ENCODE assay signal across 10 cellular contexts in the genomic region with DNA sequence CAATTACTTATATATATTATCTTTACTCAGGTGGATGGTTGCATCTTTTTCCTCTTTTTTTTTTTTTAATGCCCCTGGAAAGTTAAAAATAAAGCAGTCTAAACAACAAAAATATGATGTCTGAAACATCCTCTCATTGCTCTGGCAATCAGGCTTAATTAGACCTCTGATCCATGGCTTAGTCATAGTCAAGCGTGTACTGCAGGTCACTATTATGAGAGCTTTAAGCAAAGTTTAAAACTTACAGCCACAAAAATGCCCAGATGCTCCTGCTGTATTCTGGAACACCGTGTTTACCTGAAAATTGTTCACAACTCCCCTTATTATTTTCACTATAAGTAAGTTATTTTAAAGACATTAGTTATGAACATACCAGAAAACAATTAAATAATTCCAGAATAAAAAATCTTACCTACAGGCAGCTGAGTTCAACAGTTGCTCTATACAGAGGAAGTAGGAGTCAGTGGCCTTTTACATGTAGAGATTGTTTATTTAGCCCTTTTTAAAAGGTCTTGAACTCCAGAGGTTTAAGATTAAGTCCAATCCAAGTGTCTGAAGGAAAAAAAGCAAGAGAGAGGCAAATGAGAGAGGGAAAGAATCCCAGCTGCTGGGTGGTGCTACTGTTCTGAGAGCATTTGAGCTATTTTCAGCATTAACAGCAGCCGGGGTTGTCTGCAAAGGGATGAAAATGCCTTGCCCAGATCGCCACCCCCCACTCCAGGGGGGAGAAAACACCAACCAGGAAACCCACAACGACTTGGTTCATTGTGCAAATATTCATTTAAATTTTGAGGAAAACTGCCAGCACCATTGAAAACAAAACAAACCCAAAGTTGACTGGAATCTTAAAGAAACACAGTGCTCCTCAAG. TPM values are rescaled to one million over a fixed set of nuclear protein-coding genes. Genes with fewer than 3 reads are reported as not detected.
A peak's percentile ranks its signal among the peaks of the same experiment; 100 is the strongest.
DNase-seq lines count a peak whose midpoint lies in the region; ATAC-seq and TF ChIP-seq lines count a peak whose summit lies in the region.
"Had no signal": no experiment of that assay in that cellular context is flagged by ENCODE, and none has a peak within 500 bp of the region (broad histone marks: within the 10 kb centered on the region; RNA-seq: fewer than 3 reads in every experiment).

No MANE protein-coding gene starts in this region.

- 13% methylated on average over 5 of the region's 5 CpGs for WGBS in right cardiac atrium

- H3K4me1 ChIP-seq in ES-I3 (ENCODE audit: insufficient read depth, low read length) = peaks cover 46% of the 10 kb centered on the region
- H3K4me1 ChIP-seq in right cardiac atrium (ENCODE audit: control insufficient read depth, insufficient read depth, low read length) = peaks cover 4% of the 10 kb centered on the region
- no peaks in the 10 kb centered on the region for H3K4me1 ChIP-seq in naive thymus-derived CD4-positive, alpha-beta T cell (ENCODE audit: control insufficient read depth in 2 of 2, insufficient read depth in 2 of 2, low read length in 2 of 2)

- peaks cover 0 to 4% (median 0%) of the 10 kb centered on the region in 5 donors for H3K36me3 Mint-ChIP-seq in naive thymus-derived CD4-positive, alpha-beta T cell
- H3K36me3 Mint-ChIP-seq in activated CD4-positive, alpha-beta T cell treated with anti-CD3 and anti-CD28 coated beads, Interleukin-2, amount 10 ng/mL, durations not matched to agents 7 days and 5 days (ENCODE audit: low read depth) = no peaks in the 10 kb centered on the region

- peaks cover 5% of the 10 kb centered on the region; the same call in 1 of the 2 replicates for H3K36me3 ChIP-seq in ES-I3 (ENCODE audit: insufficient read depth, low read length)
- H3K36me3 ChIP-seq in naive thymus-derived CD4-positive, alpha-beta T cell (ENCODE audit: control insufficient read depth in 2 of 3, insufficient read depth in 3 of 3, low read length in 3 of 3) = no peaks in the 10 kb centered on the region

- no peak overlapping the region for H3K27ac Mint-ChIP-seq in naive thymus-derived CD4-positive, alpha-beta T cell
- H3K27ac Mint-ChIP-seq in activated CD4-positive, alpha-beta T cell treated with anti-CD3 and anti-CD28 coated beads, Interleukin-2, amount 10 ng/mL, durations not matched to agents 7 days and 5 days = no peak overlapping the region

- peak overlapping the region; percentile 94 for H3K27ac ChIP-seq in right cardiac atrium (ENCODE audit: low read length)
- H3K27ac ChIP-seq in naive thymus-derived CD4-positive, alpha-beta T cell (ENCODE audit: low read depth, low read length) = no peak overlapping the region

- no peak for TF ChIP-seq CTCF in astrocyte of the cerebellum (IDR thresholded peaks at IDR 0.05; ENCODE audit: low read depth, low read length, missing control alignments)

- DNase-seq in astrocyte of the cerebellum (ENCODE audit: low read depth) (peak; percentile 86), right cardiac atrium (peak in 1 of 3 donors; percentile 50), renal cortical epithelial cell (ENCODE audit: low read depth) (peak; percentile 81), posterior cingulate gyrus (no peak)
- no peak for DNase-seq in naive thymus-derived CD4-positive, alpha-beta T cell
- no peak for DNase-seq in activated CD4-positive, alpha-beta T cell treated with anti-CD3 and anti-CD28 coated beads, Interleukin-2, amount 10 ng/mL, durations not matched to agents 7 days and 5 days
- DNase-seq: activated T-cell treated with anti-CD3 and anti-CD28 coated beads for 4 hours, NCI-H446 treated with DMSO at 0.1 percent for 48 hours had no signal

- H3K4me1 Mint-ChIP-seq in naive thymus-derived CD4-positive, alpha-beta T cell = no peaks in the 10 kb centered on the region
- H3K4me1 Mint-ChIP-seq in activated CD4-positive, alpha-beta T cell treated with anti-CD3 and anti-CD28 coated beads, Interleukin-2, amount 10 ng/mL, durations not matched to agents 7 days and 5 days = no peaks in the 10 kb centered on the region

- H3K4me3 ChIP-seq in astrocyte of the cerebellum (ENCODE audit: low read depth, low read length) (peak overlapping the region; percentile 27), right cardiac atrium (ENCODE audit: low read length) (peak overlapping the region; percentile 76)
- H3K4me3 ChIP-seq in naive thymus-derived CD4-positive, alpha-beta T cell (ENCODE audit: low read length) = no peak overlapping the region

- CTCF ChIA-PET in naive thymus-derived CD4-positive, alpha-beta T cell (lab: Charles Lee) = no interaction called here
- CTCF ChIA-PET in activated CD4-positive, alpha-beta T cell treated with anti-CD3 and anti-CD28 coated beads, Interleukin-2, amount 10 ng/mL, durations not matched to agents 7 days and 5 days (lab: Charles Lee) = no interaction called here

- H3K27me3 ChIP-seq in right cardiac atrium (ENCODE audit: control insufficient read depth, insufficient read depth) = no peaks in the 10 kb centered on the region
- no peaks in the 10 kb centered on the region for H3K27me3 ChIP-seq in naive thymus-derived CD4-positive, alpha-beta T cell (ENCODE audit: control insufficient read depth in 2 of 2, insufficient read depth in 2 of 2, low read length in 2 of 2)

- ATAC-seq in right cardiac atrium (peak; percentile 55 to 70), GM21515 (IDR thresholded peaks at IDR 0.05; ENCODE audit: unreplicated experiment) (no peak)
- ATAC-seq in naive thymus-derived CD4-positive, alpha-beta T cell = no peak

- H3K9me3 ChIP-seq in ES-I3 (ENCODE audit: control insufficient read depth, insufficient read depth, low read length) (no peaks in the 10 kb centered on the region), right cardiac atrium (ENCODE audit: control insufficient read depth, low read length) (no peaks in the 10 kb centered on the region)
- H3K9me3 ChIP-seq in naive thymus-derived CD4-positive, alpha-beta T cell (ENCODE audit: control insufficient read depth in 2 of 3, low read length in 3 of 3) = no peaks in the 10 kb centered on the region

- intact Hi-C loops in right cardiac atrium (cut with DNase I) = loop anchor here in 3 of 4 donors (5.0 to 10.0 kb wide), 3 partner anchors 120 to 250 kb away; no protein-coding TSS in a partner anchor
- intact Hi-C loops in naive thymus-derived CD4-positive, alpha-beta T cell (cut with micrococcal nuclease) = no loop called here
- intact Hi-C loops in posterior cingulate gyrus (cut with DNase I) = no loop called here

- H3K27me3 Mint-ChIP-seq in naive thymus-derived CD4-positive, alpha-beta T cell = peaks cover 5 to 28% (median 13%) of the 10 kb centered on the region in 5 donors
- peaks cover 9% of the 10 kb centered on the region for H3K27me3 Mint-ChIP-seq in activated CD4-positive, alpha-beta T cell treated with anti-CD3 and anti-CD28 coated beads, Interleukin-2, amount 10 ng/mL, durations not matched to agents 7 days and 5 days

- no peak overlapping the region for H3K4me3 Mint-ChIP-seq in naive thymus-derived CD4-positive, alpha-beta T cell
- no peak overlapping the region for H3K4me3 Mint-ChIP-seq in activated CD4-positive, alpha-beta T cell treated with anti-CD3 and anti-CD28 coated beads, Interleukin-2, amount 10 ng/mL, durations not matched to agents 7 days and 5 days

- H3K9me3 Mint-ChIP-seq in naive thymus-derived CD4-positive, alpha-beta T cell = peaks cover 0 to 15% (median 6%) of the 10 kb centered on the region in 11 donors
- peaks cover 3% of the 10 kb centered on the region for H3K9me3 Mint-ChIP-seq in activated CD4-positive, alpha-beta T cell treated with anti-CD3 and anti-CD28 coated beads, Interleukin-2, amount 10 ng/mL, durations not matched to agents 7 days and 5 days

- POLR2A ChIA-PET in naive thymus-derived CD4-positive, alpha-beta T cell (lab: Charles Lee) = no interaction called here
- POLR2A ChIA-PET in activated CD4-positive, alpha-beta T cell treated with anti-CD3 and anti-CD28 coated beads, Interleukin-2, amount 10 ng/mL, durations not matched to agents 7 days and 5 days (lab: Charles Lee) = no interaction called here

- peak overlapping the region; percentile 50 for H3K9ac ChIP-seq in ES-I3 (ENCODE audit: low read depth, low read length)

- in situ Hi-C loops in astrocyte of the cerebellum (cut with HindIII; ENCODE audit: low sequenced_read_pairs) = no loop called here

RNA-seq across cellular contexts. Expression of a gene that starts 36.9 kb away (rescaled TPM):
- total RNA-seq in right cardiac atrium = 100 to 1,000 TPM; 578 to 776 (median 669) TPM
- 181 TPM for polyA plus RNA-seq in right cardiac atrium
- 9.7 and 45.1 TPM in 2 replicates for total RNA-seq in renal cortical epithelial cell
- total RNA-seq in naive thymus-derived CD4-positive, alpha-beta T cell = 1 to 10 TPM in 1 of 5 experiments, under 1 TPM in 1, not detected in 3; 0.21 to 1.4 TPM
- polyA plus RNA-seq in naive thymus-derived CD4-positive, alpha-beta T cell = not detected
- total RNA-seq in activated CD4-positive, alpha-beta T cell treated with anti-CD3 and anti-CD28 coated beads, Interleukin-2, amount 10 ng/mL, durations not matched to agents 7 days and 5 days = not detected

Comparison
In these comparisons a context has a peak if more than half of its experiments do, and no peak if none do; other contexts are left out.
1. DNase-seq: peak in astrocyte of the cerebellum (single experiment) and renal cortical epithelial cell (single experiment); none in naive thymus-derived CD4-positive, alpha-beta T cell (0 of 9), activated CD4-positive, alpha-beta T cell treated with anti-CD3 and anti-CD28 coated beads, Interleukin-2, amount 10 ng/mL, durations not matched to agents 7 days and 5 days (single experiment) and posterior cingulate gyrus (0 of 10).
2. ATAC-seq: peak in right cardiac atrium (2 of 2); none in naive thymus-derived CD4-positive, alpha-beta T cell (single experiment) and GM21515 (single experiment).
3. intact Hi-C loops: an anchor here in right cardiac atrium (5.0 to 10.0 kb wide); none called in naive thymus-derived CD4-positive, alpha-beta T cell and posterior cingulate gyrus.